ENCODE assay signal across 25 cellular contexts in genomic region chr21:37587203-37587602, GRCh38.
"Had no signal": no experiment of that assay in that cellular context is flagged by ENCODE, and none has a peak within 500 bp of the region (broad histone marks: within the 10 kb centered on the region; RNA-seq: fewer than 3 reads in every experiment).

No MANE protein-coding gene starts in this region.

- H3K27ac Mint-ChIP-seq: dendritic cell treated with granulocyte-macrophage colony-stimulating factor and Interleukin-4, amounts not matched to agents 40 ng/mL and 50 ng/mL, for 4 days; naive thymus-derived CD4-positive, alpha-beta T cell had no signal

- H3K4me3 ChIP-seq: colonic mucosa, esophagus squamous epithelium, gastrocnemius medialis, heart right ventricle, left lung, lower lobe of right lung had no signal

- H3K4me3 Mint-ChIP-seq: dendritic cell treated with granulocyte-macrophage colony-stimulating factor and Interleukin-4, amounts not matched to agents 40 ng/mL and 50 ng/mL, for 4 days; naive thymus-derived CD4-positive, alpha-beta T cell had no signal

- H3K4me1 Mint-ChIP-seq: naive thymus-derived CD4-positive, alpha-beta T cell had no signal

- H3K36me3 Mint-ChIP-seq: naive thymus-derived CD4-positive, alpha-beta T cell had no signal

- H3K9me3 Mint-ChIP-seq: dendritic cell treated with granulocyte-macrophage colony-stimulating factor and Interleukin-4, amounts not matched to agents 40 ng/mL and 50 ng/mL, for 4 days; naive thymus-derived CD4-positive, alpha-beta T cell had no signal

- FAIRE-seq: endometrium, islet of Langerhans, keratinocyte had no signal

- H3K27me3 ChIP-seq: colonic mucosa, esophagus squamous epithelium, gastrocnemius medialis, heart right ventricle, left lung had no signal

- ATAC-seq: esophagus mucosa; gastrocnemius medialis; heart right ventricle; left cardiac atrium; left lung; left ventricle myocardium superior; lower lobe of right lung; naive thymus-derived CD4-positive, alpha-beta T cell had no signal

- H3K9me3 ChIP-seq: colonic mucosa, esophagus squamous epithelium, gastrocnemius medialis, heart right ventricle, left lung, lower lobe of right lung had no signal

- H3K27ac ChIP-seq: colonic mucosa, epithelial cell of prostate, esophagus squamous epithelium, gastrocnemius medialis, heart right ventricle, left lung, lower lobe of right lung had no signal

- H3K36me3 ChIP-seq: colonic mucosa, esophagus squamous epithelium, gastrocnemius medialis, heart right ventricle, left lung, lower lobe of right lung had no signal

- DNase-seq: colonic mucosa; cortex of kidney; effector CD4-positive, alpha-beta T cell; effector memory CD4-positive, alpha-beta T cell; erythroblast; esophagus squamous epithelium; foreskin fibroblast; foreskin melanocyte; gastrocnemius medialis; glutamatergic neuron; heart right ventricle; hippocampal formation; left cardiac atrium; left lung; left ventricle myocardium superior; lower lobe of right lung; mesenchymal stem cell; midbrain; naive thymus-derived CD4-positive, alpha-beta T cell had no signal

- H3K4me1 ChIP-seq: colonic mucosa, esophagus squamous epithelium, left lung, lower lobe of right lung had no signal
